ENCODE assay signal across 13 cellular contexts in the genomic region with DNA sequence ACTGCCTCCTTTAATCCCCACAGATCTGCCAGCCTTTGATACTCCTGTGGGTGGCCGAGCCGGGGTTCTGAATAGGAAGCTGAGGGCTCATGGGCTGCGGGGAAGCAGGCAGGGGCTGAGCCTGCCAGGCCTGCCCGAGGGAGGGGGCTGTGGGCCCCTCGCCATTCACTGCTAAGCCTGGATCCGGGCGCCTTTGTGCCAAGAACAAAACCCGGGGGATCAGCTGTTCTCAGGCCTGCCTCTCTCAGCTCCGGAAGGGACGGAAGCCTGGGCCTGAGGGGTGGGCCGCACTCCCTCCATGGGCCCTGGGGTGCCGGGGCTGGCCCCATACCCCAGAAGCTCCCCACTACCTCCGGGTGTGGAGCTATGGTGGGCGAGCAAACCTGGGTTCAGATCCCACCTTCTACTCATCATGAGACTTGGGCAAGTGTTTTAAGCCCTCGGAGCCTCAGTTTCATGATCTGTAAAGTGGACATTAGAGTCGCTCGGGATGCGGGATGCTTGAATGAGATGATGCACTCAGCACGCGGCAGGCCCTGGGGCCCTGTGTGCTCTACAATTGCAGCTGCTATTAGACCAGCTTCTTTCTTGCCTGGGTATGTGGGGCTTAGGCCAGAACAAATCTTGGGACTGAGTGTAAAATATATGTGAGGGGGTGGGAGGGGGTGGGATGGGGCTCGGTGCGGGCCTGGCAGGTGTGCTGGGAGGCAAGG. TPM values are rescaled to one million over a fixed set of nuclear protein-coding genes. Genes with fewer than 3 reads are reported as not detected.
A peak's percentile ranks its signal among the peaks of the same experiment; 100 is the strongest.
DNase-seq lines count a peak whose midpoint lies in the region; ATAC-seq, FAIRE-seq and TF ChIP-seq lines count a peak whose summit lies in the region.
"Had no signal": no experiment of that assay in that cellular context is flagged by ENCODE, and none has a peak within 500 bp of the region (broad histone marks: within the 10 kb centered on the region; RNA-seq: fewer than 3 reads in every experiment).

No MANE protein-coding gene starts in this region.

- TF ChIP-seq RAD21 in A549 (conservative IDR thresholded peaks at IDR 0.05 in 1 of 2, IDR thresholded peaks at IDR 0.05 in 1 of 2): no peak

- peak overlapping the region; percentile 34 for H2BK12ac ChIP-seq in trophoblast cell (ENCODE audit: low read length)

- no peak for TF ChIP-seq EP300 in A549 (IDR thresholded peaks at IDR 0.05)
- TF ChIP-seq EP300 in gastroesophageal sphincter (IDR thresholded peaks at IDR 0.05): no peak

- peak overlapping the region; percentile 99 for H2BK120ac ChIP-seq in trophoblast cell (ENCODE audit: insufficient read depth, low read length, poor library complexity)

- H3K14ac ChIP-seq in trophoblast cell (ENCODE audit: low read length): peak overlapping the region; percentile 87

- CTCF ChIA-PET in A549 (lab: Yijun Ruan, JAX): interaction anchor here (0.5 to 2.8 kb wide), 8 partner anchors 12 to 207 kb away, joined by 3 to 16 read pairs (median 4); partner anchors contain the start of gene EPHA2

- no peaks in the 10 kb centered on the region for H3K27me3 ChIP-seq in gastroesophageal sphincter
- H3K27me3 ChIP-seq in trophoblast cell (ENCODE audit: insufficient read depth, low read length): no peaks in the 10 kb centered on the region

- no peak overlapping the region for H3K9ac ChIP-seq in trophoblast cell (ENCODE audit: low read length)

- H3K79me2 ChIP-seq in trophoblast cell (ENCODE audit: control insufficient read depth, insufficient read depth, low read length, poor library complexity): peaks cover 4% of the 10 kb centered on the region

- TF ChIP-seq POLR2A in A549 (IDR thresholded peaks at IDR 0.05; ENCODE audit: low read length): no peak
- TF ChIP-seq POLR2A in gastroesophageal sphincter (IDR thresholded peaks at IDR 0.05): no peak

- ATAC-seq in A549: no peak
- ATAC-seq in SK-N-SH treated with all-trans-retinoic acid at 6 μM for 48 hours: peak; percentile 8
- no peak for ATAC-seq in gastroesophageal sphincter
- no peak for ATAC-seq in GM21786 (IDR thresholded peaks at IDR 0.05; ENCODE audit: unreplicated experiment)
- no peak for ATAC-seq in GM18907 (IDR thresholded peaks at IDR 0.05; ENCODE audit: unreplicated experiment)
- ATAC-seq in HG03469 (IDR thresholded peaks at IDR 0.05; ENCODE audit: unreplicated experiment): no peak

- H3K36me3 ChIP-seq in gastroesophageal sphincter: no peaks in the 10 kb centered on the region
- no peaks in the 10 kb centered on the region for H3K36me3 ChIP-seq in trophoblast cell (ENCODE audit: control insufficient read depth in 1 of 2, insufficient read depth in 2 of 2, low read length in 2 of 2)
- H3K36me3 ChIP-seq: left lung had no signal

- 68% methylated on average over 15 of the region's 22 CpGs for WGBS in A549 (ENCODE audit: missing lambda C conversion rate)
- WGBS in gastroesophageal sphincter (ENCODE audit: low coverage in 1 of 2), 2 donors: 60% methylated on average over 1 of the region's 22 CpGs; no CpG with 5 or more reads in 1 of the 2 donors
- no CpG with 5 or more reads among the region's 22 CpGs for WGBS in trophoblast cell (ENCODE audit: extremely low coverage, insufficient coverage, insufficient read length)

- H3K4me2 ChIP-seq in A549: peak overlapping the region; percentile 72
- no peak overlapping the region for H3K4me2 ChIP-seq in trophoblast cell (ENCODE audit: low read length)

- no peak overlapping the region for H4K12ac ChIP-seq in trophoblast cell (ENCODE audit: low read depth, low read length)

- no peak for FAIRE-seq in A549 (lab: Jason Lieb, UNC)

- peak overlapping the region; percentile 2 for H4K8ac ChIP-seq in trophoblast cell (ENCODE audit: low read depth, low read length)

- H3K27ac ChIP-seq in A549 (peak overlapping the region; percentile 96 to 97), gastroesophageal sphincter (peak overlapping the region; percentile 61 to 89 (median 88)), trophoblast cell (ENCODE audit: low read depth, low read length) (no peak overlapping the region)

- H3K9me3 ChIP-seq in A549 (peaks cover 3% of the 10 kb centered on the region; the same call in 1 of the 3 replicates), gastroesophageal sphincter (no peaks in the 10 kb centered on the region), trophoblast cell (ENCODE audit: insufficient read depth, low read depth, low read length) (peaks cover 4% of the 10 kb centered on the region)
- H3K9me3 ChIP-seq: left lung had no signal

- DNase-seq in A549 (ENCODE audit: low read depth in 1 of 2, low spot score in 1 of 2): no peak
- DNase-seq in trophoblast cell: peak; percentile 32 to 41
- no peak for DNase-seq in LoVo (ENCODE audit: low spot score)
- DNase-seq: activated CD8-positive, alpha-beta memory T cell treated with anti-CD3 and anti-CD28 coated beads for 24 hours; activated naive CD8-positive, alpha-beta T cell treated with anti-CD3 and anti-CD28 coated beads, Interleukin-2, amount 10 ng/mL, durations not matched to agents 7 days and 5 days; NCI-H510A treated with DMSO at 0.1 percent for 48 hours; stimulated activated naive B cell treated with anti-CD40 and anti-IgM and Interleukin-4, amounts not matched to agents 10 μg/mL and 1 μg/mL and 100 μg/mL, for 72 hours had no signal

- no peak overlapping the region for H2AFZ ChIP-seq in trophoblast cell (ENCODE audit: insufficient read depth, low read length, poor library complexity)

- peak overlapping the region; percentile 91 for H2AK5ac ChIP-seq in trophoblast cell (ENCODE audit: low read length)

- H3K4me3 ChIP-seq in A549 (no peak overlapping the region), gastroesophageal sphincter (no peak overlapping the region), trophoblast cell (ENCODE audit: low read depth, low read length) (no peak overlapping the region)
- H3K4me3 ChIP-seq: left lung had no signal

- H3K23ac ChIP-seq in trophoblast cell (ENCODE audit: low read length): no peak overlapping the region

- H3K79me1 ChIP-seq in trophoblast cell (ENCODE audit: low read length): peaks cover 31% of the 10 kb centered on the region

- H4K91ac ChIP-seq in trophoblast cell (ENCODE audit: low read depth, low read length): peak overlapping the region; percentile 97

- H3K18ac ChIP-seq in trophoblast cell (ENCODE audit: low read length): peak overlapping the region; percentile 17

- peak overlapping the region; percentile 24 for H3K4ac ChIP-seq in trophoblast cell (ENCODE audit: low read depth, low read length)

- H3K4me1 ChIP-seq in A549 (peaks cover 90% of the 10 kb centered on the region), gastroesophageal sphincter (peaks cover 11 to 67% (median 47%) of the 10 kb centered on the region in 3 donors), trophoblast cell (ENCODE audit: control insufficient read depth in 1 of 2, insufficient read depth in 2 of 2, low read length in 2 of 2) (peaks cover 28 to 46% of the 10 kb centered on the region in 2 experiments)

- no peak overlapping the region for H2BK5ac ChIP-seq in trophoblast cell (ENCODE audit: low read depth, low read length, poor library complexity)

- no peak for TF ChIP-seq CTCF in A549 (IDR thresholded peaks at IDR 0.05)
- TF ChIP-seq CTCF in gastroesophageal sphincter (IDR thresholded peaks at IDR 0.05): no peak

- POLR2A ChIA-PET in A549 (lab: Yijun Ruan, JAX): interaction anchor here (1.5 kb wide), 1 partner anchor 18 kb away, joined by 4 read pairs; the partner anchor contains the start of gene EPHA2

TF ChIP-seq in A549, 52 proteins besides CTCF, POLR2A, EP300 and RAD21:
- 0 out of 2 replicates have a peak, but pooled peaks have one; percentile 7 for TF ChIP-seq KDM1A (IDR thresholded peaks at IDR 0.05; ENCODE audit: low read depth)
- TF ChIP-seq USF2 (IDR thresholded peaks at IDR 0.05): no peak

TF ChIP-seq in SK-N-SH treated with all-trans-retinoic acid at 6 μM for 48 hours, 23 proteins besides CTCF, POLR2A, EP300 and RAD21:
- no peak for TF ChIP-seq ZNF8 (CRISPR knock-in tag; IDR thresholded peaks at IDR 0.05)
- TF ChIP-seq ESRRG (CRISPR knock-in tag; IDR thresholded peaks at IDR 0.05): no peak
- TF ChIP-seq GLIS3 (CRISPR knock-in tag; IDR thresholded peaks at IDR 0.05): no peak

RNA-seq across cellular contexts. Expression of gene EPHA2, which starts 19.2 kb away (rescaled TPM):
- polyA plus RNA-seq in A549 (2011; rRNA removed) (55.0 and 59.3 TPM in 2 replicates), A549 (2017; fragmentation: RNase III; extraction: RNeasy Plus Mini Kit Qiagen cat#74134 plus additional on column Dnase treatment) (87.1 to 93.8 TPM (median 93.2 TPM) in 3 replicates)
- polyA plus RNA-seq in A549 (2012; cell fraction: cytosol; rRNA removed): 112 and 122 TPM in 2 replicates
- polyA plus RNA-seq in A549 (2012; cell fraction: nucleus; rRNA removed): 317 and 462 TPM in 2 replicates
- 99.4 and 100.0 TPM in 2 replicates for polyA minus RNA-seq in A549 (2011; rRNA and poly(A)+ RNA removed)
- 10 to 100 TPM in 2 of 4 donors, 1 to 10 TPM in 2; 8.9 to 16.1 (median 12.4) TPM for total RNA-seq in gastroesophageal sphincter
- 27.6 and 30.3 TPM in 2 replicates for polyA plus RNA-seq in trophoblast cell (2013)
- total RNA-seq: activated naive CD8-positive, alpha-beta T cell treated with anti-CD3 and anti-CD28 coated beads, Interleukin-2, amount 10 ng/mL, durations not matched to agents 7 days and 5 days had no signal

RNA-seq across cellular contexts. Expression of gene ARHGEF19, which starts 37.4 kb away (rescaled TPM):
- polyA plus RNA-seq in A549 (2011; rRNA removed) (6.1 and 6.7 TPM in 2 replicates), A549 (2017; fragmentation: RNase III; extraction: RNeasy Plus Mini Kit Qiagen cat#74134 plus additional on column Dnase treatment) (7.6 to 9.5 TPM (median 9.2 TPM) in 3 replicates)
- 9.2 and 11.2 TPM in 2 replicates for polyA plus RNA-seq in A549 (2012; cell fraction: cytosol; rRNA removed)
- 25.8 and 26.3 TPM in 2 replicates for polyA plus RNA-seq in A549 (2012; cell fraction: nucleus; rRNA removed)
- polyA minus RNA-seq in A549 (2011; rRNA and poly(A)+ RNA removed): 3.2 and 4.2 TPM in 2 replicates
- total RNA-seq in gastroesophageal sphincter: 1 to 10 TPM; 2.8 to 3.6 (median 3.4) TPM
- 10.9 and 12.8 TPM in 2 replicates for polyA plus RNA-seq in trophoblast cell (2013)

Comparison
In these comparisons a context has a peak if more than half of its experiments do, and no peak if none do; other contexts are left out.
1. DNase-seq: peak in trophoblast cell (2 of 2); none in A549 (0 of 2) and LoVo (single experiment).